ENCODE assay signal across 14 cellular contexts in genomic region chr14:30573203-30573814, GRCh38. TPM values are rescaled to one million over a fixed set of nuclear protein-coding genes. Genes with fewer than 3 reads are reported as not detected.
DNase-seq lines count a peak whose midpoint lies in the region; ATAC-seq, FAIRE-seq and TF ChIP-seq lines count a peak whose summit lies in the region.
"Had no signal": no experiment of that assay in that cellular context is flagged by ENCODE, and none has a peak within 500 bp of the region (broad histone marks: within the 10 kb centered on the region; RNA-seq: fewer than 3 reads in every experiment).

No MANE protein-coding gene starts in this region.

- FAIRE-seq in keratinocyte (lab: Jason Lieb, UNC) = no peak

- TF ChIP-seq CTCF in DOHH2 (IDR thresholded peaks at IDR 0.05; ENCODE audit: low read depth, low read length, poor library complexity, severe bottlenecking) (no peak), choroid plexus epithelial cell (conservative IDR thresholded peaks at IDR 0.05; ENCODE audit: low read depth, low read length) (no peak), keratinocyte (optimal IDR thresholded peaks at IDR 0.05 in 1 of 3, IDR thresholded peaks at IDR 0.05 in 1 of 3, conservative IDR thresholded peaks at IDR 0.05 in 1 of 3; ENCODE audit: extremely low read depth in 1 of 3, insufficient read depth in 2 of 3, low read length in 3 of 3) (no peak)

- H3K9ac ChIP-seq in keratinocyte (ENCODE audit: control insufficient read depth, extremely low read depth, insufficient read depth, low read length) = no peak overlapping the region
- H3K9ac ChIP-seq: parathyroid adenoma had no signal

- no peaks in the 10 kb centered on the region for H3K9me2 ChIP-seq in DOHH2 (replicated peaks; ENCODE audit: control insufficient read depth, low read length)

- no peak overlapping the region for H2AFZ ChIP-seq in keratinocyte (ENCODE audit: control insufficient read depth, low read length)
- H2AFZ ChIP-seq: parathyroid adenoma had no signal

- H3K9me3 ChIP-seq in DOHH2 (ENCODE audit: control insufficient read depth, insufficient read depth, low read length) = no peaks in the 10 kb centered on the region
- no peaks in the 10 kb centered on the region for H3K9me3 ChIP-seq in keratinocyte (ENCODE audit: control insufficient read depth, low read depth, low read length)
- H3K9me3 ChIP-seq: esophagus squamous epithelium, SJSA1 had no signal

- no peaks in the 10 kb centered on the region for H3K9me1 ChIP-seq in keratinocyte (ENCODE audit: control insufficient read depth, extremely low read depth, insufficient read depth, low read length)

- H4K20me1 ChIP-seq in DOHH2 (ENCODE audit: control insufficient read depth, insufficient read depth, low read depth, low read length) (peaks cover 7% of the 10 kb centered on the region; the same call in 1 of the 2 replicates), keratinocyte (ENCODE audit: control insufficient read depth, extremely low read depth, insufficient read depth, low read length) (peaks cover 3% of the 10 kb centered on the region)

- H3K36me3 Mint-ChIP-seq in activated naive CD4-positive, alpha-beta T cell treated with anti-CD3 and anti-CD28 coated beads, Interleukin-2, amount 10 ng/mL, durations not matched to agents 7 days and 5 days = peaks cover 40% of the 10 kb centered on the region

- no peaks in the 10 kb centered on the region for H3K27me3 Mint-ChIP-seq in activated naive CD4-positive, alpha-beta T cell treated with anti-CD3 and anti-CD28 coated beads, Interleukin-2, amount 10 ng/mL, durations not matched to agents 7 days and 5 days

- peak; percentile 42 for DNase-seq in NCI-H69 (lab: John Stamatoyannopoulos, UW)
- DNase-seq in choroid plexus epithelial cell (ENCODE audit: low read depth) = peak; percentile 81
- no peak for DNase-seq in keratinocyte (ENCODE audit: low read depth, low spot score)
- DNase-seq in dedifferentiated amniotic fluid mesenchymal stem cell (ENCODE audit: extremely low spot score) = no peak
- DNase-seq in activated naive CD4-positive, alpha-beta T cell treated with anti-CD3 and anti-CD28 coated beads, Interleukin-2, amount 10 ng/mL, durations not matched to agents 7 days and 5 days = no peak
- DNase-seq in GM19240 (ENCODE audit: insufficient read length, low spot score) = no peak
- DNase-seq: activated naive CD4-positive, alpha-beta T cell treated with anti-CD3 and anti-CD28 coated beads for 36 hours; cerebellar nuclear complex; esophagus squamous epithelium; NCI-H2171 treated with DMSO at 0.1 percent for 48 hours had no signal

- CTCF ChIA-PET in activated naive CD4-positive, alpha-beta T cell treated with anti-CD3 and anti-CD28 coated beads, Interleukin-2, amount 10 ng/mL, durations not matched to agents 7 days and 5 days (lab: Charles Lee) = no interaction called here

- peaks cover 30% of the 10 kb centered on the region for H3K4me1 ChIP-seq in DOHH2 (ENCODE audit: control insufficient read depth, low read length)
- no peaks in the 10 kb centered on the region for H3K4me1 ChIP-seq in keratinocyte (ENCODE audit: control insufficient read depth, extremely low read depth, insufficient read depth, low read length)

- H3K27ac ChIP-seq in DOHH2 (ENCODE audit: low read depth, low read length) (no peak overlapping the region), keratinocyte (ENCODE audit: control insufficient read depth, insufficient read depth, low read length) (peak overlapping the region; percentile 21)
- H3K27ac ChIP-seq: esophagus squamous epithelium, parathyroid adenoma, SJSA1 had no signal

- H3K27me3 ChIP-seq in DOHH2 (ENCODE audit: control insufficient read depth, low read length) (no peaks in the 10 kb centered on the region), keratinocyte (ENCODE audit: control insufficient read depth, extremely low read depth, insufficient read depth, low read length) (no peaks in the 10 kb centered on the region)
- H3K27me3 ChIP-seq: esophagus squamous epithelium, SJSA1 had no signal

- peak overlapping the region; percentile 15; the same call in 1 of the 2 replicates for H3K4me3 ChIP-seq in DOHH2 (ENCODE audit: low read length)
- no peak overlapping the region for H3K4me3 ChIP-seq in choroid plexus epithelial cell (ENCODE audit: low read depth, low read length)
- no peak overlapping the region for H3K4me3 ChIP-seq in keratinocyte (ENCODE audit: control insufficient read depth in 2 of 3, extremely low read depth in 1 of 3, insufficient read depth in 2 of 3, low read depth in 1 of 3, low read length in 3 of 3)
- H3K4me3 ChIP-seq: esophagus squamous epithelium, SJSA1 had no signal

- no peak overlapping the region for H3K4me3 Mint-ChIP-seq in activated naive CD4-positive, alpha-beta T cell treated with anti-CD3 and anti-CD28 coated beads, Interleukin-2, amount 10 ng/mL, durations not matched to agents 7 days and 5 days
- H3K4me3 Mint-ChIP-seq: activated naive CD4-positive, alpha-beta T cell treated with anti-CD3 and anti-CD28 coated beads for 36 hours had no signal

- peaks cover 36% of the 10 kb centered on the region for H3K36me3 ChIP-seq in DOHH2 (ENCODE audit: control insufficient read depth, low read length)
- H3K36me3 ChIP-seq in keratinocyte (ENCODE audit: control insufficient read depth in 2 of 2, extremely low read depth in 1 of 2, insufficient read depth in 2 of 2, low read length in 2 of 2) = no peaks in the 10 kb centered on the region
- H3K36me3 ChIP-seq: esophagus squamous epithelium had no signal

- H3K4me2 ChIP-seq in DOHH2 (ENCODE audit: low read length) = peak overlapping the region; percentile 22; the same call in 1 of the 2 replicates
- H3K4me2 ChIP-seq in keratinocyte (ENCODE audit: control insufficient read depth, extremely low read depth, insufficient read depth, low read depth, low read length) = no peak overlapping the region

- peaks cover 25% of the 10 kb centered on the region for H3K4me1 Mint-ChIP-seq in activated naive CD4-positive, alpha-beta T cell treated with anti-CD3 and anti-CD28 coated beads, Interleukin-2, amount 10 ng/mL, durations not matched to agents 7 days and 5 days

- no peaks in the 10 kb centered on the region for H3F3A ChIP-seq in DOHH2 (ENCODE audit: control insufficient read depth, insufficient read depth)

- H3K79me2 ChIP-seq in DOHH2 (ENCODE audit: control insufficient read depth, low read length) (peaks cover 100% of the 10 kb centered on the region), keratinocyte (ENCODE audit: control insufficient read depth, insufficient read depth, low read length) (peaks cover 100% of the 10 kb centered on the region)

- ATAC-seq in HG03135 (IDR thresholded peaks at IDR 0.05; ENCODE audit: unreplicated experiment) = no peak

- no peaks in the 10 kb centered on the region for H3K9me3 Mint-ChIP-seq in activated naive CD4-positive, alpha-beta T cell treated with anti-CD3 and anti-CD28 coated beads, Interleukin-2, amount 10 ng/mL, durations not matched to agents 7 days and 5 days
- H3K9me3 Mint-ChIP-seq: activated naive CD4-positive, alpha-beta T cell treated with anti-CD3 and anti-CD28 coated beads for 36 hours had no signal

- H3K27ac Mint-ChIP-seq in activated naive CD4-positive, alpha-beta T cell treated with anti-CD3 and anti-CD28 coated beads, Interleukin-2, amount 10 ng/mL, durations not matched to agents 7 days and 5 days = no peak overlapping the region
- H3K27ac Mint-ChIP-seq: activated naive CD4-positive, alpha-beta T cell treated with anti-CD3 and anti-CD28 coated beads for 36 hours had no signal

- dilution Hi-C loops in keratinocyte (cut with MboI; ENCODE audit: extremely low pct_ligation_motif_present, low sequenced_read_pairs) = no loop called here

RNA-seq across cellular contexts. Expression of gene G2E3, which starts 14.4 kb away (rescaled TPM):
- 11.5 to 24.3 TPM (median 15.6 TPM) in 3 replicates for polyA plus RNA-seq in keratinocyte
- 13.9 TPM for polyA plus RNA-seq in keratinocyte (2011; ENCODE audit: low read depth)
- 5.5 and 12.7 TPM in 2 replicates for polyA plus RNA-seq in keratinocyte (2011; cell fraction: cytosol; rRNA removed)
- 14.2 and 18.9 TPM in 2 replicates for polyA plus RNA-seq in keratinocyte (2011; cell fraction: nucleus; rRNA removed)
- polyA plus RNA-seq in keratinocyte (2012; ENCODE audit: low replicate concordance) = 7.3 and 11.2 TPM in 2 replicates
- polyA minus RNA-seq in keratinocyte = 5.9 to 23.2 TPM (median 7.9 TPM) in 3 replicates
- 16.3 TPM for polyA minus RNA-seq in keratinocyte (2011; cell fraction: cytosol; rRNA and poly(A)+ RNA removed)
- polyA minus RNA-seq in keratinocyte (2011; cell fraction: nucleus; rRNA and poly(A)+ RNA removed) = 15.2 and 24.6 TPM in 2 replicates

RNA-seq across cellular contexts. Expression of gene SCFD1, which starts 48.8 kb away (rescaled TPM):
- polyA plus RNA-seq in keratinocyte = 42.9 to 100 TPM (median 59.1 TPM) in 3 replicates
- 82.5 TPM for polyA plus RNA-seq in keratinocyte (2011; ENCODE audit: low read depth)
- polyA plus RNA-seq in keratinocyte (2011; cell fraction: cytosol; rRNA removed) = 29.3 and 58.5 TPM in 2 replicates
- 52.6 and 77.2 TPM in 2 replicates for polyA plus RNA-seq in keratinocyte (2011; cell fraction: nucleus; rRNA removed)
- polyA plus RNA-seq in keratinocyte (2012; ENCODE audit: low replicate concordance) = 39.6 and 56.7 TPM in 2 replicates
- 10.2 to 99.2 TPM (median 39.7 TPM) in 3 replicates for polyA minus RNA-seq in keratinocyte
- 37.6 TPM for polyA minus RNA-seq in keratinocyte (2011; cell fraction: cytosol; rRNA and poly(A)+ RNA removed)
- 81.8 and 153 TPM in 2 replicates for polyA minus RNA-seq in keratinocyte (2011; cell fraction: nucleus; rRNA and poly(A)+ RNA removed)

Comparison
In these comparisons a context has a peak if more than half of its experiments do, and no peak if none do; other contexts are left out.
1. DNase-seq: peak in NCI-H69 (single experiment) and choroid plexus epithelial cell (single experiment); none in keratinocyte (single experiment), dedifferentiated amniotic fluid mesenchymal stem cell (single experiment), activated naive CD4-positive, alpha-beta T cell treated with anti-CD3 and anti-CD28 coated beads, Interleukin-2, amount 10 ng/mL, durations not matched to agents 7 days and 5 days (single experiment) and GM19240 (single experiment).